Comparison of ENCODE assay signal across 23 cellular contexts in the genomic region with DNA sequence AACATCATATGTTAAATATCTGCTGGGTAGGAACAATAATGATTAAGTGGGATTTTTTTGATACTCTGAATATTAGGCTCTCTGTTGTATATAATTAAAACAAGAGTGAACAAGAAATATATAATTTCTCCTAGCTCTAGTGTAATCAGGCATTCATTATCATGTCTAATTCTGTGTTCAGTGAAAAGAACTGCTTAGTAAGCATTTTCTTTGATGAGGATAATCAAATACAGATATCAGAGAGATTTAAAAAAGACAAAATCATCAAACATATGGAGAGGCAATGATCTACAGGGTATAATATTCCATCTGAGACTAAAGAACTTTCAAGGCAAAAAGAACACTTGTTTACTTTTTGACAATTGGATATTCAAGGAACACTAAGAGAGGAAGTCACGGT.
"Had no signal": no experiment of that assay in that cellular context is flagged by ENCODE, and none has a peak within 500 bp of the region (broad histone marks: within the 10 kb centered on the region; RNA-seq: fewer than 3 reads in every experiment).

No MANE protein-coding gene starts in this region.

- DNase-seq: Karpas-422, KG1, MM.1S, NCI-H1092 treated with DMSO at 0.1 percent for 48 hours, NCI-H1436, NCI-H187, NCI-H2029, NCI-H2081 treated with DMSO at 0.1 percent for 48 hours, NCI-H2171, NCI-H226, NCI-H446, NCI-H510A, NCI-H524 treated with DMSO at 0.1 percent for 48 hours, NCI-H69, NCI-H774, Right ventricle myocardium superior, RPMI8226, SIG-M5, SK-N-SH, SW 1271, T-cell had no signal

- H3K4me3 Mint-ChIP-seq: T-cell had no signal

- H3K27ac Mint-ChIP-seq: T-cell had no signal

- H3K4me3 ChIP-seq: SJSA1 had no signal

- H3K36me3 ChIP-seq: SJSA1 had no signal

- H3K9me3 ChIP-seq: SK-N-SH had no signal

- FAIRE-seq: RCC 7860 had no signal

- H3K36me3 Mint-ChIP-seq: T-cell had no signal

- H3K27ac ChIP-seq: SJSA1 had no signal

- H3K4me2 ChIP-seq: SK-N-SH had no signal

- H3K4me1 Mint-ChIP-seq: T-cell had no signal

- ATAC-seq: T-cell had no signal

- H3K9ac ChIP-seq: SK-N-SH had no signal

- H3K27me3 ChIP-seq: SJSA1 had no signal
